24 cellular contexts compared by ENCODE assay signal in the genomic region with DNA sequence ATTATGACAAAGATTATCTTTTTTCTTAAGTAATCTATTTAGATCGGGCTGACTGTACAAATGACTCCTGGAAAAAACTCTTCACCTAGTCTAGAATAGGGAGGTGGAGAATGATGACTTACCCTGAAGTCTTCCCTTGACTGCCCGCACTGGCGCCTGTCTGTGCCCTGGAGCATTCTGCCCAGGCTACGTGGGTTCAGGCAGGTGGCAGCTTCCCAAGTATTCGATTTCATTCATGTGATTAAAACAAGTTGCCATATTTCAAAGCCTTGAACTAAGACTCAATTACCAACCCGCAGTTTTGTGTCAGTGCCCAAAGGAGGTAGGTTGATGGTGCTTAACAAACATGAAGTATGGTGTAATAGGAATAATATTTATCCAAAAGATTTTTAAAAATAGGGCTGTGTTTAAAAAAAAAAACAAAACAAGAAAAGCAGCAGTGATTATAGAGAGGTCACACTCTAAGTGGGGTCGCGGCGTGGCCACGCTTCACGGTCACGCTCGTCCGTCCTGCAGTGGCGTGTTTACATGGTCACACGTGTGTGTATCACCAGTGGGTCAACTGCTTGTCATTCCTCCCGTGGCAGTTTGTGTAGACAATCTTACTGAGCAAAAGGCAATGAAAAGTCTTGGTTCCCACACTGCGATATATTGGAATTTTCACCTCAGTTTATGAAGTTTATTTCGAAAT.
"Had no signal": no experiment of that assay in that cellular context is flagged by ENCODE, and none has a peak within 500 bp of the region (broad histone marks: within the 10 kb centered on the region; RNA-seq: fewer than 3 reads in every experiment).

No MANE protein-coding gene starts in this region.

- H3K4me2 ChIP-seq: smooth muscle cell had no signal

- H3K4me1 ChIP-seq: esophagus muscularis mucosa had no signal

- ATAC-seq: activated CD8-positive, alpha-beta T cell treated with anti-CD3 and anti-CD28 coated beads for 36 hours; activated naive CD8-positive, alpha-beta T cell treated with anti-CD3 and anti-CD28 coated beads, Interleukin-2, amount 50 U/mL, for 24 hours; body of pancreas; left ventricle myocardium superior; sciatic nerve had no signal

- H3K9me3 Mint-ChIP-seq: activated B cell treated with CpG ODN at 0.5 μM for 24 hours; activated CD8-positive, alpha-beta T cell treated with anti-CD3 and anti-CD28 coated beads for 36 hours; activated naive CD8-positive, alpha-beta T cell treated with anti-CD3 and anti-CD28 coated beads, Interleukin-2, amount 50 U/mL, for 24 hours; activated T-helper 1 cell treated with anti-CD3 and anti-CD28 coated beads, Interleukin-12 subunit alpha, Interleukin-12 subunit beta, Interleukin-2, Interleukin-4 antibody, amounts not matched to agents 30 ng/mL and 10 ng/mL and 1 ng/mL, durations not matched to agents 14 hours and 24 hours and 36 hours; memory B cell; naive B cell; T-helper 1 cell treated with Interleukin-12 subunit alpha and Interleukin-12 subunit beta and Interleukin-4 antibody, amounts not matched to agents 30 μg/mL and 1 μg/mL, for 36 hours had no signal

- H3K4me3 ChIP-seq: body of pancreas, cardiac muscle cell, esophagus muscularis mucosa, smooth muscle cell, thoracic aorta, upper lobe of left lung had no signal

- H3K27ac Mint-ChIP-seq: activated B cell treated with CpG ODN at 0.5 μM for 24 hours; activated CD8-positive, alpha-beta T cell treated with anti-CD3 and anti-CD28 coated beads for 36 hours; activated naive CD8-positive, alpha-beta T cell treated with anti-CD3 and anti-CD28 coated beads, Interleukin-2, amount 50 U/mL, for 24 hours; activated T-helper 1 cell treated with anti-CD3 and anti-CD28 coated beads, Interleukin-12 subunit alpha, Interleukin-12 subunit beta, Interleukin-2, Interleukin-4 antibody, amounts not matched to agents 30 ng/mL and 10 ng/mL and 1 ng/mL, durations not matched to agents 14 hours and 24 hours and 36 hours; memory B cell; T-helper 1 cell treated with Interleukin-12 subunit alpha and Interleukin-12 subunit beta and Interleukin-4 antibody, amounts not matched to agents 30 μg/mL and 1 μg/mL, for 36 hours had no signal

- FAIRE-seq: endometrium, frontal cortex had no signal

- DNase-seq: activated B cell treated with CpG ODN at 0.5 μM for 24 hours; activated CD4-positive, alpha-beta T cell treated with anti-CD3 and anti-CD28 coated beads for 4 hours; activated CD8-positive, alpha-beta T cell treated with anti-CD3 and anti-CD28 coated beads for 36 hours; activated gamma-delta T cell; activated naive CD4-positive, alpha-beta T cell treated with anti-CD3 and anti-CD28 coated beads, Interleukin-2, amount 50 U/mL, for 16 hours; activated naive CD8-positive, alpha-beta T cell treated with anti-CD3 and anti-CD28 coated beads, Interleukin-2, amount 50 U/mL, for 24 hours; body of pancreas; hippocampal formation; left ventricle myocardium superior; naive B cell; nucleus accumbens; stimulated activated CD4-positive, alpha-beta T cell treated with anti-CD3 and anti-CD28 coated beads, Interleukin-2, amount 100 ng/mL, for 48 hours; stimulated activated naive CD4-positive, alpha-beta T cell treated with Interleukin-2 at 50 U/mL for 16 hours; upper lobe of left lung had no signal

- H3K27ac ChIP-seq: cardiac muscle cell, esophagus muscularis mucosa, thoracic aorta, upper lobe of left lung had no signal

- H3K27me3 ChIP-seq: body of pancreas, cardiac muscle cell, esophagus muscularis mucosa, upper lobe of left lung had no signal

- H3K9me3 ChIP-seq: body of pancreas, esophagus muscularis mucosa, thoracic aorta, upper lobe of left lung had no signal

- H3K27me3 Mint-ChIP-seq: activated B cell treated with CpG ODN at 0.5 μM for 24 hours; activated CD8-positive, alpha-beta T cell treated with anti-CD3 and anti-CD28 coated beads for 36 hours; activated naive CD8-positive, alpha-beta T cell treated with anti-CD3 and anti-CD28 coated beads, Interleukin-2, amount 50 U/mL, for 24 hours; memory B cell; naive B cell had no signal

- H3K4me3 Mint-ChIP-seq: activated B cell treated with CpG ODN at 0.5 μM for 24 hours; activated CD8-positive, alpha-beta T cell treated with anti-CD3 and anti-CD28 coated beads for 36 hours; activated naive CD8-positive, alpha-beta T cell treated with anti-CD3 and anti-CD28 coated beads, Interleukin-2, amount 50 U/mL, for 24 hours; activated T-helper 1 cell treated with anti-CD3 and anti-CD28 coated beads, Interleukin-12 subunit alpha, Interleukin-12 subunit beta, Interleukin-2, Interleukin-4 antibody, amounts not matched to agents 30 ng/mL and 10 ng/mL and 1 ng/mL, durations not matched to agents 14 hours and 24 hours and 36 hours; memory B cell; naive B cell; T-helper 1 cell treated with Interleukin-12 subunit alpha and Interleukin-12 subunit beta and Interleukin-4 antibody, amounts not matched to agents 30 μg/mL and 1 μg/mL, for 36 hours had no signal
